9 cellular contexts compared by ENCODE assay signal in the genomic region with DNA sequence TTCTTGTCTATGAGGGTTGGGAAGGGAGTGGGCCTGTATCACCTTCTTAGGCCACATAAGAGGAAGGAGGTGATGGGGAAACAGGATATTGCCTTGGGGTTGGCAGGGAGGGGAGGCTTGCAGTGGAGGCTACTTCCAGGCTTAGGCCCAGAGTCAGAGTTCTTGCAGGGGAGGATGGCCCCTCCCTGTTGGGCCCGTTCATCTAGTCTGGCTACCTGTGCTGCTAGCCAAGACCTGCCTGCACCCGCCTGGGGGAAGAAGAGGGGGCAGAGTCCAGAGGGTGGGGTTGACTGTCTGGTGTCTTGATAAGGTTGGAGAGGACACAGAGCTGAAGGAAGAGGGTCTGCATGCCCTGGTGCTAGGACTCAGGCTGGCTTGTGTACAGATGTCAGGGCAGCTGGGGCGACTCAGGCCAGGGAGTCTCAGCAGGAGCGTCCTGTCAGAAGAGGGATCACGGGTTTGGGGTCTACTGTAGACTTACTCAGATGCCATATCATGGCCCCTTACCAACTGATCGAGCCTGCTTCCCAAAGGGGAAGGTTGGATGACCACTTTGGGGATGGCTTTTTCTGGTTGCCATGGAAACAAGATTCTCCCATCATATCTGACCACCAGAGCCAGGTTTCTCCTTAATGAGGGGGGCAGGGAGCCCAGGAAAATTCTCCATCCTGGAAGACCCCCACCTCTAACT. TPM values are rescaled to one million over a fixed set of nuclear protein-coding genes. Genes with fewer than 3 reads are reported as not detected.
A peak's percentile ranks its signal among the peaks of the same experiment; 100 is the strongest.
DNase-seq lines count a peak whose midpoint lies in the region; ATAC-seq and TF ChIP-seq lines count a peak whose summit lies in the region.
"Had no signal": no experiment of that assay in that cellular context is flagged by ENCODE, and none has a peak within 500 bp of the region (broad histone marks: within the 10 kb centered on the region; RNA-seq: fewer than 3 reads in every experiment).

No MANE protein-coding gene starts in this region.

- peaks cover 3% of the 10 kb centered on the region for H3K36me3 Mint-ChIP-seq in activated naive CD4-positive, alpha-beta T cell treated with anti-CD3 and anti-CD28 coated beads for 36 hours (ENCODE audit: low read depth)
- peaks cover 5% of the 10 kb centered on the region for H3K36me3 Mint-ChIP-seq in memory B cell

- TF ChIP-seq POLR2A in adrenal gland (IDR thresholded peaks at IDR 0.05) (no peak), upper lobe of left lung (IDR thresholded peaks at IDR 0.05) (no peak)

- H3K4me3 ChIP-seq in adrenal gland (no peak overlapping the region), upper lobe of left lung (peak overlapping the region in 1 of 4 donors; percentile 71)

- H3K27me3 Mint-ChIP-seq in activated naive CD4-positive, alpha-beta T cell treated with anti-CD3 and anti-CD28 coated beads for 36 hours (ENCODE audit: low read depth): no peaks in the 10 kb centered on the region
- H3K27me3 Mint-ChIP-seq in memory B cell: no peaks in the 10 kb centered on the region

- H3K9me3 Mint-ChIP-seq in activated naive CD4-positive, alpha-beta T cell treated with anti-CD3 and anti-CD28 coated beads for 36 hours: no peaks in the 10 kb centered on the region
- H3K9me3 Mint-ChIP-seq in memory B cell: no peaks in the 10 kb centered on the region

- peak overlapping the region in 3 of 5 donors; percentile 16 to 99 (median 98) for H3K27ac ChIP-seq in adrenal gland
- H3K27ac ChIP-seq in upper lobe of left lung: peak overlapping the region; percentile 99 to 100 (median 99)

- TF ChIP-seq CTCF in adrenal gland (IDR thresholded peaks at IDR 0.05) (no peak), upper lobe of left lung (IDR thresholded peaks at IDR 0.05) (no peak)

- H3K36me3 ChIP-seq in adrenal gland (replicated peaks in 1 of 2) (no peaks in the 10 kb centered on the region), upper lobe of left lung (peaks cover 0 to 3% (median 0%) of the 10 kb centered on the region in 4 donors)

- H3K4me1 Mint-ChIP-seq in activated naive CD4-positive, alpha-beta T cell treated with anti-CD3 and anti-CD28 coated beads for 36 hours (ENCODE audit: low read depth): peaks cover 50% of the 10 kb centered on the region
- H3K4me1 Mint-ChIP-seq in memory B cell: peaks cover 56% of the 10 kb centered on the region

- intact Hi-C loops in activated naive CD4-positive, alpha-beta T cell treated with anti-CD3 and anti-CD28 coated beads for 36 hours (cut with micrococcal nuclease): loop anchor here (10.0 kb wide), 1 partner anchor 445 kb away; the partner anchor contains the start of gene RANGRF
- intact Hi-C loops in adrenal gland (cut with DNase I): no loop called here

- no peaks in the 10 kb centered on the region for H3K27me3 ChIP-seq in adrenal gland
- no peaks in the 10 kb centered on the region for H3K27me3 ChIP-seq in upper lobe of left lung

- H3K27ac Mint-ChIP-seq in activated naive CD4-positive, alpha-beta T cell treated with anti-CD3 and anti-CD28 coated beads for 36 hours: peak overlapping the region; percentile 88
- peak overlapping the region; percentile 99 for H3K27ac Mint-ChIP-seq in memory B cell

- ATAC-seq in memory B cell (ENCODE audit: low read depth): no peak
- no peak for ATAC-seq in upper lobe of left lung (ENCODE audit: low FRiP score in 2 of 2)
- no peak for ATAC-seq in HG02642 (IDR thresholded peaks at IDR 0.05; ENCODE audit: poor library complexity, unreplicated experiment)

- peak; percentile 23 for DNase-seq in activated naive CD4-positive, alpha-beta T cell treated with anti-CD3 and anti-CD28 coated beads for 36 hours
- DNase-seq in activated naive CD4-positive, alpha-beta T cell (lab: John Stamatoyannopoulos, UW): no peak
- DNase-seq in adrenal gland (peak in 2 of 7 donors; percentile 8 to 22), memory B cell (ENCODE audit: low spot score in 2 of 2) (no peak), upper lobe of left lung (peak in 1 of 2 donors; percentile 67), ureter (ENCODE audit: low spot score) (no peak), NCI-H1417 (lab: John Stamatoyannopoulos, UW) (no peak)
- DNase-seq: effector CD4-positive, alpha-beta T cell had no signal

- TF ChIP-seq EP300 in upper lobe of left lung (IDR thresholded peaks at IDR 0.05): no peak

- peak overlapping the region; percentile 59 for H3K4me3 Mint-ChIP-seq in activated naive CD4-positive, alpha-beta T cell treated with anti-CD3 and anti-CD28 coated beads for 36 hours
- no peak overlapping the region for H3K4me3 Mint-ChIP-seq in memory B cell

- H3K4me1 ChIP-seq in adrenal gland (replicated peaks in 1 of 2) (peaks cover 26 to 44% of the 10 kb centered on the region in 2 donors), upper lobe of left lung (peaks cover 44 to 67% (median 50%) of the 10 kb centered on the region in 4 donors)

- H3K9me3 ChIP-seq in adrenal gland (replicated peaks in 1 of 3): no peaks in the 10 kb centered on the region
- H3K9me3 ChIP-seq in upper lobe of left lung: no peaks in the 10 kb centered on the region

- CTCF ChIA-PET in activated naive CD4-positive, alpha-beta T cell treated with anti-CD3 and anti-CD28 coated beads for 36 hours (lab: Charles Lee): interaction anchor here (0.6 to 1.3 kb wide), 3 partner anchors 16 to 95 kb away, joined by 3 to 4 read pairs (median 3); no protein-coding TSS in a partner anchor

- 70 to 83% (median 79%) methylated on average over 5 to 6 of the region's 6 CpGs for WGBS in adrenal gland, 4 donors
- 57 to 66% methylated on average over 5 to 6 of the region's 6 CpGs for WGBS in upper lobe of left lung, 2 donors

RNA-seq across cellular contexts. Expression of gene KDM6B, which starts 5.3 kb away (rescaled TPM):
- total RNA-seq in activated naive CD4-positive, alpha-beta T cell treated with anti-CD3 and anti-CD28 coated beads for 36 hours: 10 to 100 TPM; 22.7 to 24.1 TPM
- total RNA-seq in adrenal gland (10 to 100 TPM in 5 of 8 donors, 1 to 10 TPM in 3; 5.8 to 31.2 (median 15.1) TPM), upper lobe of left lung (10 to 100 TPM; 17.5 to 68.0 (median 42.2) TPM), ureter (31.8 TPM)
- 10 to 100 TPM in 2 of 3 donors, 1 to 10 TPM in 1; 2.2 to 35.9 (median 10.6) TPM for polyA plus RNA-seq in adrenal gland

RNA-seq across cellular contexts. Expression of gene TMEM88, which starts 15.5 kb away (rescaled TPM):
- 1 to 10 TPM; 1.2 to 1.5 TPM for total RNA-seq in activated naive CD4-positive, alpha-beta T cell treated with anti-CD3 and anti-CD28 coated beads for 36 hours
- total RNA-seq in adrenal gland (10 to 100 TPM; 14.9 to 52.8 (median 25.1) TPM), upper lobe of left lung (10 to 100 TPM in 2 of 6 donors, 1 to 10 TPM in 3, not detected in 1; 1.6 to 16.1 (median 9.3) TPM), ureter (9.9 TPM)
- polyA plus RNA-seq in adrenal gland: 100 to 1,000 TPM in 1 of 3 donors, 10 to 100 TPM in 1, 1 to 10 TPM in 1; 7.9 to 107 (median 70.9) TPM

RNA-seq across cellular contexts. Expression of gene NAA38, which starts 18.0 kb away (rescaled TPM):
- 10 to 100 TPM; 75.0 to 75.3 TPM for total RNA-seq in activated naive CD4-positive, alpha-beta T cell treated with anti-CD3 and anti-CD28 coated beads for 36 hours
- total RNA-seq in adrenal gland (100 to 1,000 TPM in 7 of 8 donors, 10 to 100 TPM in 1; 96.2 to 224 (median 122) TPM), upper lobe of left lung (100 to 1,000 TPM in 2 of 6 donors, 10 to 100 TPM in 4; 50.0 to 111 (median 75.5) TPM), ureter (98.6 TPM)
- polyA plus RNA-seq in adrenal gland: 100 to 1,000 TPM in 2 of 3 donors, 10 to 100 TPM in 1; 34.5 to 424 (median 329) TPM

RNA-seq across cellular contexts. Expression of gene CYB5D1, which starts 18.5 kb away (rescaled TPM):
- total RNA-seq in activated naive CD4-positive, alpha-beta T cell treated with anti-CD3 and anti-CD28 coated beads for 36 hours: 1 to 10 TPM; 6.1 to 6.5 TPM
- total RNA-seq in adrenal gland: 10 to 100 TPM in 7 of 8 donors, 1 to 10 TPM in 1; 9.1 to 24.4 (median 17.9) TPM
- polyA plus RNA-seq in adrenal gland: 10 to 100 TPM in 2 of 3 donors, 1 to 10 TPM in 1; 6.5 to 36.8 (median 10.2) TPM
- 10 to 100 TPM in 2 of 6 donors, 1 to 10 TPM in 4; 5.2 to 12.4 (median 7.3) TPM for total RNA-seq in upper lobe of left lung
- total RNA-seq in ureter: 15.7 TPM

RNA-seq across cellular contexts. Expression of gene CHD3, which starts 49.2 kb away (rescaled TPM):
- total RNA-seq in activated naive CD4-positive, alpha-beta T cell treated with anti-CD3 and anti-CD28 coated beads for 36 hours: 100 to 1,000 TPM; 180 to 185 TPM
- total RNA-seq in adrenal gland (100 to 1,000 TPM in 2 of 8 donors, 10 to 100 TPM in 6; 75.8 to 123 (median 91.5) TPM), upper lobe of left lung (100 to 1,000 TPM in 2 of 6 donors, 10 to 100 TPM in 4; 68.1 to 183 (median 91.3) TPM), ureter (225 TPM)
- polyA plus RNA-seq in adrenal gland: 100 to 1,000 TPM in 2 of 3 donors, 10 to 100 TPM in 1; 43.8 to 326 (median 104) TPM
